ENCODE assay signal across 1 cellular context in genomic region chr19:923551-924211, GRCh38.
TF ChIP-seq lines count a peak whose summit lies in the region.

No MANE protein-coding gene starts in this region.

TF ChIP-seq in WTC11, 78 proteins besides CTCF, POLR2A, EP300 and RAD21:
- TF ChIP-seq ZNF121 (CRISPR knock-in tag; IDR thresholded peaks at IDR 0.05) = no peak
- TF ChIP-seq NFYB (CRISPR knock-in tag; conservative IDR thresholded peaks at IDR 0.05; ENCODE audit: low read depth) = no peak
- TF ChIP-seq MXD4 (CRISPR knock-in tag; IDR thresholded peaks at IDR 0.05; ENCODE audit: borderline replicate concordance) = no peak
